ENCODE assay signal across 23 cellular contexts in genomic region chr9:125956102-125956501, GRCh38.
DNase-seq lines count a peak whose midpoint lies in the region; ATAC-seq and TF ChIP-seq lines count a peak whose summit lies in the region.
"Had no signal": no experiment of that assay in that cellular context is flagged by ENCODE, and none has a peak within 500 bp of the region (broad histone marks: within the 10 kb centered on the region; RNA-seq: fewer than 3 reads in every experiment).

No MANE protein-coding gene starts in this region.

- TF ChIP-seq POLR2A in gastrocnemius medialis (IDR thresholded peaks at IDR 0.05): no peak

- no peak overlapping the region for H2AFZ ChIP-seq in PC-3 (ENCODE audit: low read length)
- H2AFZ ChIP-seq in parathyroid adenoma: no peak overlapping the region
- no peak overlapping the region for H2AFZ ChIP-seq in smooth muscle cell (ENCODE audit: low read depth)

- H3F3A ChIP-seq in PC-3 (ENCODE audit: low read length, unreplicated experiment) (no peaks in the 10 kb centered on the region), smooth muscle cell (ENCODE audit: low read depth) (no peaks in the 10 kb centered on the region)

- intact Hi-C loops in PC-3 (cut with micrococcal nuclease) (no loop called here), gastrocnemius medialis (cut with DNase I; ENCODE audit: low total_unique reads) (no loop called here)

- no peaks in the 10 kb centered on the region for H3K36me3 ChIP-seq in PC-3 (ENCODE audit: low read depth, low read length)
- no peaks in the 10 kb centered on the region for H3K36me3 ChIP-seq in parathyroid adenoma (ENCODE audit: control insufficient read depth, insufficient read depth, low read length)
- no peaks in the 10 kb centered on the region for H3K36me3 ChIP-seq in smooth muscle cell (ENCODE audit: low read depth)
- no peaks in the 10 kb centered on the region for H3K36me3 ChIP-seq in gastrocnemius medialis
- H3K36me3 ChIP-seq: BE2C had no signal

- no peaks in the 10 kb centered on the region for H3K4me1 Mint-ChIP-seq in activated naive CD8-positive, alpha-beta T cell treated with anti-CD3 and anti-CD28 coated beads, Interleukin-2, amount 50 U/mL, for 24 hours
- H3K4me1 Mint-ChIP-seq: CD4-positive, CD25-positive, alpha-beta regulatory T cell; CD8-positive, alpha-beta memory T cell had no signal

- H3K4me1 ChIP-seq in PC-3 (ENCODE audit: insufficient read depth, low read length): peaks cover 20% of the 10 kb centered on the region
- peaks cover 11% of the 10 kb centered on the region for H3K4me1 ChIP-seq in parathyroid adenoma
- H3K4me1 ChIP-seq in smooth muscle cell (ENCODE audit: low read depth): peaks cover 3% of the 10 kb centered on the region
- no peaks in the 10 kb centered on the region for H3K4me1 ChIP-seq in gastrocnemius medialis
- H3K4me1 ChIP-seq: BLaER1 had no signal

- in situ Hi-C loops in gastrocnemius medialis (cut with MboI; ENCODE audit: low sequenced_read_pairs in 4 of 4): no loop called here

- H4K20me1 ChIP-seq in PC-3 (ENCODE audit: low read length): no peaks in the 10 kb centered on the region
- H4K20me1 ChIP-seq in smooth muscle cell (ENCODE audit: low read depth): no peaks in the 10 kb centered on the region
- H4K20me1 ChIP-seq: BLaER1 had no signal

- BruUV-seq in PC-3 (replicated peaks; lab: Mats Ljungman, UMichigan): no TSS peak

- no peaks in the 10 kb centered on the region for H3K9me2 ChIP-seq in PC-3 (replicated peaks; ENCODE audit: low read length)

- CTCF ChIA-PET in PC-3 (lab: Charles Lee): interaction anchor here (0.6 kb wide), 1 partner anchor 13 kb away, joined by 5 read pairs; no protein-coding TSS in a partner anchor

- TF ChIP-seq CTCF in PC-3 (conservative IDR thresholded peaks at IDR 0.05; ENCODE audit: low read depth, low read length) (no peak), parathyroid adenoma (IDR thresholded peaks at IDR 0.05) (no peak), smooth muscle cell (IDR thresholded peaks at IDR 0.05; ENCODE audit: borderline replicate concordance, insufficient read depth, poor library complexity, severe bottlenecking) (no peak), gastrocnemius medialis (IDR thresholded peaks at IDR 0.05 in 4 of 5, conservative IDR thresholded peaks at IDR 0.05 in 1 of 5) (no peak)

- ATAC-seq in PC-3 (peak; percentile 68), gastrocnemius medialis (no peak)
- ATAC-seq in activated naive CD8-positive, alpha-beta T cell treated with anti-CD3 and anti-CD28 coated beads, Interleukin-2, amount 50 U/mL, for 24 hours: no peak
- ATAC-seq: GM12878 had no signal

- DNase-seq in PC-3 (peak; percentile 78), smooth muscle cell (lab: John Stamatoyannopoulos, UW; ENCODE audit: unreplicated experiment) (no peak), gastrocnemius medialis (no peak), kidney glomerular epithelial cell (lab: John Stamatoyannopoulos, UW) (no peak)
- no peak for DNase-seq in activated naive CD8-positive, alpha-beta T cell treated with anti-CD3 and anti-CD28 coated beads, Interleukin-2, amount 50 U/mL, for 24 hours
- DNase-seq: 8988T; ACHN; C1 segment of cervical spinal cord; CD4-positive, alpha-beta memory T cell; CD4-positive, CD25-positive, alpha-beta regulatory T cell; CD8-positive, alpha-beta memory T cell; COR-L47; DMS153; DMS53; DMS79; DND-41; EL; GDM1 had no signal

- H3K27ac ChIP-seq in PC-3 (ENCODE audit: low read length) (peak overlapping the region; percentile 79), parathyroid adenoma (peak overlapping the region; percentile 26), smooth muscle cell (ENCODE audit: low read depth) (no peak overlapping the region), gastrocnemius medialis (no peak overlapping the region)
- H3K27ac ChIP-seq: BLaER1 had no signal

- WGBS in smooth muscle cell (ENCODE audit: low lambda C conversion rate): 83% methylated on average over 5 of the region's 5 CpGs

- no peaks in the 10 kb centered on the region for H3K9me3 Mint-ChIP-seq in activated naive CD8-positive, alpha-beta T cell treated with anti-CD3 and anti-CD28 coated beads, Interleukin-2, amount 50 U/mL, for 24 hours
- H3K9me3 Mint-ChIP-seq: CD14-positive monocyte; CD4-positive, alpha-beta memory T cell; CD4-positive, CD25-positive, alpha-beta regulatory T cell; CD8-positive, alpha-beta memory T cell had no signal

- no peak overlapping the region for H3K4me3 Mint-ChIP-seq in activated naive CD8-positive, alpha-beta T cell treated with anti-CD3 and anti-CD28 coated beads, Interleukin-2, amount 50 U/mL, for 24 hours
- H3K4me3 Mint-ChIP-seq: CD14-positive monocyte; CD4-positive, alpha-beta memory T cell; CD4-positive, CD25-positive, alpha-beta regulatory T cell had no signal

- H3K27ac Mint-ChIP-seq in activated naive CD8-positive, alpha-beta T cell treated with anti-CD3 and anti-CD28 coated beads, Interleukin-2, amount 50 U/mL, for 24 hours: no peak overlapping the region
- H3K27ac Mint-ChIP-seq: CD4-positive, alpha-beta memory T cell; CD4-positive, CD25-positive, alpha-beta regulatory T cell; CD8-positive, alpha-beta memory T cell had no signal

- H3K4me2 ChIP-seq in PC-3 (ENCODE audit: low read length) (peak overlapping the region; percentile 68), parathyroid adenoma (ENCODE audit: low read length) (peak overlapping the region; percentile 18), smooth muscle cell (peak overlapping the region; percentile 1)
- H3K4me2 ChIP-seq: BLaER1 had no signal

- no peaks in the 10 kb centered on the region for H3K27me3 ChIP-seq in PC-3 (ENCODE audit: low read length)
- no peaks in the 10 kb centered on the region for H3K27me3 ChIP-seq in parathyroid adenoma (ENCODE audit: control insufficient read depth, insufficient read depth, low read length)
- H3K27me3 ChIP-seq in smooth muscle cell (ENCODE audit: low read depth): no peaks in the 10 kb centered on the region
- no peaks in the 10 kb centered on the region for H3K27me3 ChIP-seq in gastrocnemius medialis
- H3K27me3 ChIP-seq: BE2C, BLaER1 had no signal

- H3K27me3 Mint-ChIP-seq in activated naive CD8-positive, alpha-beta T cell treated with anti-CD3 and anti-CD28 coated beads, Interleukin-2, amount 50 U/mL, for 24 hours: no peaks in the 10 kb centered on the region
- H3K27me3 Mint-ChIP-seq: CD4-positive, alpha-beta memory T cell; CD4-positive, CD25-positive, alpha-beta regulatory T cell had no signal

- no peaks in the 10 kb centered on the region for H3K79me2 ChIP-seq in PC-3 (ENCODE audit: low read length)
- H3K79me2 ChIP-seq in parathyroid adenoma: no peaks in the 10 kb centered on the region
- no peaks in the 10 kb centered on the region for H3K79me2 ChIP-seq in smooth muscle cell (ENCODE audit: low read depth)

- H3K9me3 ChIP-seq in PC-3 (ENCODE audit: low read length) (no peaks in the 10 kb centered on the region), parathyroid adenoma (ENCODE audit: control insufficient read depth, low read length) (no peaks in the 10 kb centered on the region), smooth muscle cell (replicated peaks; ENCODE audit: low read depth) (no peaks in the 10 kb centered on the region), gastrocnemius medialis (no peaks in the 10 kb centered on the region)
- H3K9me3 ChIP-seq: BE2C, BLaER1 had no signal

- H3K4me3 ChIP-seq in PC-3 (ENCODE audit: low read length) (0 out of 2 replicates have a peak overlapping the region, but pooled peaks have one; percentile 17), parathyroid adenoma (ENCODE audit: low read depth, low read length) (no peak overlapping the region), smooth muscle cell (no peak overlapping the region), gastrocnemius medialis (no peak overlapping the region)
- H3K4me3 ChIP-seq: BLaER1, GM12878 had no signal

- H3K36me3 Mint-ChIP-seq in activated naive CD8-positive, alpha-beta T cell treated with anti-CD3 and anti-CD28 coated beads, Interleukin-2, amount 50 U/mL, for 24 hours (ENCODE audit: low read depth): no peaks in the 10 kb centered on the region

- H3K9ac ChIP-seq in PC-3 (ENCODE audit: low read length) (peak overlapping the region; percentile 28; the same call in 1 of the 2 replicates), parathyroid adenoma (no peak overlapping the region), smooth muscle cell (ENCODE audit: low read depth) (no peak overlapping the region)
- H3K9ac ChIP-seq: BLaER1 had no signal

- POLR2A ChIA-PET in PC-3 (lab: Charles Lee; ENCODE audit: unreplicated experiment): no interaction called here

Comparison
In these comparisons a context has a peak if more than half of its experiments do, and no peak if none do; other contexts are left out.
1. H3K27ac ChIP-seq: peak in PC-3 (single experiment) and parathyroid adenoma (single experiment); none in smooth muscle cell (single experiment) and gastrocnemius medialis (0 of 4).
2. H3K4me2 ChIP-seq: peak in every context shown above with its lines; median percentile 68 in PC-3; 18 in parathyroid adenoma; 1 in smooth muscle cell.